ENCODE assay signal across 8 cellular contexts in the genomic region with DNA sequence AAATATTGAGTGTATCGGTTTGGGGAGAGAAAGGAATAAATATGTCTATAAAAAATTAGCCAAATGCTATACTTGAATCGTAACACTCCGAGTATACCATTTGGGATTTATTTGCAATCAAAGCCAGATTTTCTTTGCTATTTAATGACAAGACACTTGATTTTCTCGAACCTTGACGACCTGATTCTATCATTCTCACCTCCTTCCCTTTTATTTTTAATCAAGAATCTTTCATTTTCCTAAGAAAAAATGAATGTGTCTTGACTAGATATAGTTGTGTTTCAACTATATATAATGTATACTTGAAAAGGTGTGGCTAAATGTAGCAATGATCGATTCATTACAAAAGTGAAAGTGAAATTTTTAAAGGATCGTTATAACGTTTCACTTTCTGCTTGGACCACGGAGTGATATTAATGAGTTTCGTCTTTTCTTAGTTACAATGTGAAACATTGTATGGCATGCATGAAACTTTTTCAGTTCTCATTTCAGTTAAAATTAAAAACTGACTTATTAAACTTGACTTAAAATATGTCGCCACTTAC. TPM values are rescaled to one million over a fixed set of nuclear protein-coding genes. Genes with fewer than 3 reads are reported as not detected.
DNase-seq lines count a peak whose midpoint lies in the region; ATAC-seq and TF ChIP-seq lines count a peak whose summit lies in the region.

No MANE protein-coding gene starts in this region.

- H2AK5ac ChIP-seq in H9 (ENCODE audit: insufficient read length, low read length), result no peak overlapping the region

- TF ChIP-seq CTCF in H9 (conservative IDR thresholded peaks at IDR 0.05) (no peak), NB4 (IDR thresholded peaks at IDR 0.05; ENCODE audit: low read depth, low read length) (no peak), neural progenitor cell (IDR thresholded peaks at IDR 0.05) (no peak)

- no peak overlapping the region for H3K4ac ChIP-seq in H9 (ENCODE audit: low read depth, low read length)

- H3K4me3 ChIP-seq in NB4 (ENCODE audit: low read depth, low read length) (peak overlapping the region; percentile 85), neural progenitor cell (peak overlapping the region; percentile 80)

- TF ChIP-seq POLR2A in GM18505 (IDR thresholded peaks at IDR 0.05; ENCODE audit: borderline replicate concordance, extremely low read depth, insufficient read depth, insufficient read length) (no peak), NB4 (IDR thresholded peaks at IDR 0.05; ENCODE audit: extremely low read depth, insufficient read length) (no peak)

- H3K27ac ChIP-seq in H9 (ENCODE audit: insufficient read length, low read depth, low read length) (no peak overlapping the region), neural progenitor cell (no peak overlapping the region)

- no peak overlapping the region for H4K8ac ChIP-seq in H9 (replicated peaks; ENCODE audit: insufficient read length, low read depth, low read length)

- H2BK5ac ChIP-seq in H9 (ENCODE audit: insufficient read length, low read length), result no peak overlapping the region

- H4K20me1 ChIP-seq in H9 (ENCODE audit: control insufficient read depth, insufficient read depth, insufficient read length) (no peaks in the 10 kb centered on the region), neural progenitor cell (ENCODE audit: low read depth) (no peaks in the 10 kb centered on the region)

- no peak overlapping the region for H2BK15ac ChIP-seq in H9 (ENCODE audit: low read depth, low read length)

- no peak overlapping the region for H3K23ac ChIP-seq in H9 (ENCODE audit: insufficient read length, low read depth, low read length)

- H3K4me2 ChIP-seq in H9 (ENCODE audit: insufficient read depth, insufficient read length, low read length) (peak overlapping the region; percentile 37), neural progenitor cell (peak overlapping the region; percentile 98)

- H3K27ac Mint-ChIP-seq in H9, result no peak overlapping the region; a peak in 1 of 7 replicates
- peak overlapping the region; percentile 69 to 89 for H3K27ac Mint-ChIP-seq in effector memory CD8-positive, alpha-beta T cell
- no peak overlapping the region for H3K27ac Mint-ChIP-seq in neural progenitor cell

- H3K79me2 ChIP-seq in H9 (ENCODE audit: insufficient read depth, low read length) (no peaks in the 10 kb centered on the region), neural progenitor cell (ENCODE audit: low read depth) (peaks cover 29% of the 10 kb centered on the region)

- H3K36me3 ChIP-seq in neural progenitor cell, result no peaks in the 10 kb centered on the region

- H3K9me3 Mint-ChIP-seq in H9 (peaks cover 0 to 2% of the 10 kb centered on the region in 2 experiments; a peak in 1 of 5 replicates), neural progenitor cell (peaks cover 3% of the 10 kb centered on the region)
- H3K9me3 Mint-ChIP-seq in effector memory CD8-positive, alpha-beta T cell, result no peaks in the 10 kb centered on the region

- 0 out of 2 replicates have a peak overlapping the region, but pooled peaks have one; percentile 96 for H3K14ac ChIP-seq in H9 (ENCODE audit: insufficient read depth, low read length)

- no peak overlapping the region for H4K5ac ChIP-seq in H9 (ENCODE audit: insufficient read length, low read depth, low read length)

- H3K9ac ChIP-seq in H9 (ENCODE audit: extremely low read depth, insufficient read length, low read length) (peak overlapping the region; percentile 74), neural progenitor cell (peak overlapping the region; percentile 69)

- no peak overlapping the region for H4K91ac ChIP-seq in H9 (ENCODE audit: insufficient read length, low read depth, low read length)

- H3K4me1 Mint-ChIP-seq in H9 (peaks cover 0 to 3% of the 10 kb centered on the region in 2 experiments; a peak in 3 of 4 replicates), neural progenitor cell (peaks cover 7% of the 10 kb centered on the region)
- peaks cover 21 to 24% of the 10 kb centered on the region in 2 donors for H3K4me1 Mint-ChIP-seq in effector memory CD8-positive, alpha-beta T cell (ENCODE audit: low read depth in 2 of 2)

- no peak overlapping the region for H2BK12ac ChIP-seq in H9 (ENCODE audit: insufficient read length, low read depth, low read length)

- peaks cover 21% of the 10 kb centered on the region for H3F3A ChIP-seq in neural progenitor cell (ENCODE audit: low read depth)

- peak; percentile 49 for ATAC-seq in GM18505 (IDR thresholded peaks at IDR 0.05; ENCODE audit: unreplicated experiment)
- ATAC-seq in effector memory CD8-positive, alpha-beta T cell (replicated peaks), result peak; percentile 50

- H2BK20ac ChIP-seq in H9 (ENCODE audit: low read depth, low read length, poor library complexity, severe bottlenecking), result no peak overlapping the region

- H3K56ac ChIP-seq in H9 (ENCODE audit: insufficient read length, low read depth, low read length), result no peak overlapping the region

- peaks cover 2% of the 10 kb centered on the region for H3K79me1 ChIP-seq in H9 (ENCODE audit: insufficient read depth, low read depth, low read length, poor library complexity, severe bottlenecking)

- H3K4me3 Mint-ChIP-seq in H9 (peak overlapping the region; percentile 77 to 85), neural progenitor cell (peak overlapping the region; percentile 87)
- peak overlapping the region; percentile 76 to 88 for H3K4me3 Mint-ChIP-seq in effector memory CD8-positive, alpha-beta T cell

- no peaks in the 10 kb centered on the region for H3K4me1 ChIP-seq in H9 (ENCODE audit: insufficient read depth, low read length)
- peaks cover 8% of the 10 kb centered on the region for H3K4me1 ChIP-seq in neural progenitor cell

- H3K9me3 ChIP-seq in H9 (ENCODE audit: control insufficient read depth, low read depth, low read length) (no peaks in the 10 kb centered on the region), neural progenitor cell (ENCODE audit: low read depth) (peaks cover 4% of the 10 kb centered on the region)

- DNase-seq in H9 (no peak), NB4 (ENCODE audit: low read depth) (peak; percentile 23), neural progenitor cell (ENCODE audit: low spot score) (no peak), GDM1 (lab: John Stamatoyannopoulos, UW) (no peak), NCI-H2227 (lab: John Stamatoyannopoulos, UW; ENCODE audit: unreplicated experiment) (no peak), cerebellar nuclear complex (lab: John Stamatoyannopoulos, UW) (no peak)
- DNase-seq in effector memory CD8-positive, alpha-beta T cell, result no peak

- no peak overlapping the region for H3K18ac ChIP-seq in H9 (ENCODE audit: insufficient read length, low read depth, low read length)

- H3K36me3 Mint-ChIP-seq in H9 (ENCODE audit: insufficient read depth in 1 of 3, low read depth in 3 of 3) (peaks cover 0 to 26% (median 20%) of the 10 kb centered on the region in 3 experiments; a peak in 5 of 7 replicates), neural progenitor cell (no peaks in the 10 kb centered on the region)
- H3K36me3 Mint-ChIP-seq in effector memory CD8-positive, alpha-beta T cell (ENCODE audit: insufficient read depth), result peaks cover 48% of the 10 kb centered on the region

- no peak overlapping the region for H3T11ph ChIP-seq in H9 (ENCODE audit: low read length)

- no peak overlapping the region for H2BK120ac ChIP-seq in H9 (ENCODE audit: low read depth, low read length, poor library complexity, severe bottlenecking)

- H2AFZ ChIP-seq in H9 (ENCODE audit: low read length) (no peak overlapping the region), neural progenitor cell (replicated peaks) (peak overlapping the region; percentile 70)

- H3K27me3 ChIP-seq in H9 (ENCODE audit: insufficient read depth, low read length), result peaks cover 2% of the 10 kb centered on the region; the same call in 1 of the 2 replicates
- no peaks in the 10 kb centered on the region for H3K27me3 ChIP-seq in neural progenitor cell

- H3K23me2 ChIP-seq in H9 (ENCODE audit: insufficient read length, low read depth, low read length, poor library complexity, severe bottlenecking), result no peaks in the 10 kb centered on the region

- H3K27me3 Mint-ChIP-seq in H9 (ENCODE audit: low read depth) (peaks cover 5% of the 10 kb centered on the region), neural progenitor cell (ENCODE audit: insufficient read depth, low read depth) (no peaks in the 10 kb centered on the region)
- H3K27me3 Mint-ChIP-seq in effector memory CD8-positive, alpha-beta T cell, result no peaks in the 10 kb centered on the region

- WGBS in H9 (ENCODE audit: extremely low coverage, insufficient read length, low lambda C conversion rate), result no CpG with 5 or more reads among the region's 11 CpGs

RNA-seq across cellular contexts. Expression of a gene that starts 0.6 kb away (rescaled TPM):
- total RNA-seq in H9 (2021) (45.8 and 48.5 TPM in 2 replicates), neural progenitor cell (ENCODE audit: low replicate concordance) (56.3 and 61.7 TPM in 2 replicates)

Comparison
In these comparisons a context has a peak if more than half of its experiments do, and no peak if none do; other contexts are left out.
1. H3K27ac Mint-ChIP-seq: peak in effector memory CD8-positive, alpha-beta T cell (2 of 2); none in H9 (0 of 3) and neural progenitor cell (single experiment).
2. Peak in every context shown above with its lines, with median percentiles within 50 percentile points of each other: H3K4me3 Mint-ChIP-seq.